In genomic region chrX:15674899-15675489, GRCh38 we compare ENCODE assay signal across 8 cellular contexts. TPM values are rescaled to one million over a fixed set of nuclear protein-coding genes. Genes with fewer than 3 reads are reported as not detected.
DNase-seq lines count a peak whose midpoint lies in the region; ATAC-seq and TF ChIP-seq lines count a peak whose summit lies in the region.

No MANE protein-coding gene starts in this region.

- intact Hi-C loops in spleen (cut with DNase I; ENCODE audit: low total_unique reads), result no loop called here

- 0% methylated on average over 38 to 46 of the region's 46 CpGs for WGBS in spleen, 5 donors

- CTCF ChIA-PET in AG04450 (lab: Charles Lee), result interaction anchor here (1.2 kb wide), 1 partner anchor 12 kb away, joined by 3 read pairs; no protein-coding TSS in a partner anchor

- H3K9me3 ChIP-seq in AG04450 (ENCODE audit: control insufficient read depth, insufficient read depth, low read length), result no peaks in the 10 kb centered on the region
- no peaks in the 10 kb centered on the region for H3K9me3 ChIP-seq in WERI-Rb-1 (ENCODE audit: severe bottlenecking)
- no peaks in the 10 kb centered on the region for H3K9me3 ChIP-seq in spleen

- H3K4me3 ChIP-seq in AG04450 (ENCODE audit: low read depth, low read length) (peak overlapping the region; percentile 96), WERI-Rb-1 (ENCODE audit: low read depth, low read length) (peak overlapping the region; percentile 89), spleen (peak overlapping the region; percentile 59 to 95 (median 70))

- peaks cover 15 to 34% (median 23%) of the 10 kb centered on the region in 6 donors for H3K4me1 ChIP-seq in spleen

- ATAC-seq in GM18907 (IDR thresholded peaks at IDR 0.05; ENCODE audit: unreplicated experiment) (peak; percentile 91), HG03135 (IDR thresholded peaks at IDR 0.05; ENCODE audit: unreplicated experiment) (peak; percentile 84)

- peak; percentile 56 for DNase-seq in AG04450 (ENCODE audit: low read depth, low spot score)
- peak; percentile 79 for DNase-seq in NCI-H2196 (lab: John Stamatoyannopoulos, UW; ENCODE audit: unreplicated experiment)
- DNase-seq in WERI-Rb-1, result peak; percentile 92
- peak; percentile 30 to 99 (median 90) for DNase-seq in caudate nucleus (lab: John Stamatoyannopoulos, UW)
- DNase-seq in iris pigment epithelial cell (ENCODE audit: low read depth), result peak; percentile 94
- peak; percentile 97 for DNase-seq in spleen

- no peaks in the 10 kb centered on the region for H3K27me3 ChIP-seq in AG04450 (ENCODE audit: control insufficient read depth, insufficient read depth, low read length)
- H3K27me3 ChIP-seq in WERI-Rb-1 (ENCODE audit: insufficient read depth, low read depth, severe bottlenecking), result no peaks in the 10 kb centered on the region
- peaks cover 0 to under 1% (median 0%) of the 10 kb centered on the region in 7 donors for H3K27me3 ChIP-seq in spleen (replicated peaks in 1 of 7)

- no peak for TF ChIP-seq CTCF in AG04450 (IDR thresholded peaks at IDR 0.05; ENCODE audit: low read depth, low read length)
- no peak for TF ChIP-seq CTCF in WERI-Rb-1 (IDR thresholded peaks at IDR 0.05; ENCODE audit: low read depth, low read length)
- peak in 2 of 11 experiments; percentile 6 to 20 for TF ChIP-seq CTCF in spleen (IDR thresholded peaks at IDR 0.05 in 8 of 11, conservative IDR thresholded peaks at IDR 0.05 in 3 of 11)

- H3K36me3 ChIP-seq in WERI-Rb-1, result no peaks in the 10 kb centered on the region; the same call in none of the 2 replicates
- H3K36me3 ChIP-seq in spleen, result peaks cover 0 to 14% (median 0%) of the 10 kb centered on the region in 6 donors

- peak in 1 of 3 donors; percentile 58 for TF ChIP-seq POLR2A in spleen (IDR thresholded peaks at IDR 0.05)

- H3K27ac ChIP-seq in AG04450 (ENCODE audit: low read depth, low read length), result peak overlapping the region; percentile 97
- peak overlapping the region; percentile 98 for H3K27ac ChIP-seq in WERI-Rb-1
- H3K27ac ChIP-seq in caudate nucleus (ENCODE audit: low read depth, low read length), result peak overlapping the region; percentile 100
- H3K27ac ChIP-seq in spleen, result peak overlapping the region; percentile 94 to 100 (median 98)

- POLR2A ChIA-PET in AG04450 (lab: Yijun Ruan, JAX), result interaction anchor here (0.9 kb wide), 1 partner anchor 51 kb away, joined by 3 read pairs; no protein-coding TSS in a partner anchor

RNA-seq across cellular contexts. Expression of gene CLTRN, which starts 10.4 kb away (rescaled TPM):
- polyA plus RNA-seq in AG04450 (2011; rRNA removed) (0.26 and 0.29 TPM in 2 replicates), spleen (under 1 TPM; 0.16 to 0.48 (median 0.18) TPM)
- polyA minus RNA-seq in AG04450 (2011; rRNA and poly(A)+ RNA removed), result 0.13 TPM in 1 of 2 replicates, not detected in the other
- total RNA-seq in spleen, result under 1 TPM in 2 of 7 donors, not detected in 5; 0.30 to 0.32 TPM

Comparison
In these comparisons a context has a peak if more than half of its experiments do, and no peak if none do; other contexts are left out.
1. Peak in every context shown above with its lines: DNase-seq, ATAC-seq, H3K4me3 ChIP-seq and H3K27ac ChIP-seq.